ENCODE assay signal across 15 cellular contexts in the genomic region with DNA sequence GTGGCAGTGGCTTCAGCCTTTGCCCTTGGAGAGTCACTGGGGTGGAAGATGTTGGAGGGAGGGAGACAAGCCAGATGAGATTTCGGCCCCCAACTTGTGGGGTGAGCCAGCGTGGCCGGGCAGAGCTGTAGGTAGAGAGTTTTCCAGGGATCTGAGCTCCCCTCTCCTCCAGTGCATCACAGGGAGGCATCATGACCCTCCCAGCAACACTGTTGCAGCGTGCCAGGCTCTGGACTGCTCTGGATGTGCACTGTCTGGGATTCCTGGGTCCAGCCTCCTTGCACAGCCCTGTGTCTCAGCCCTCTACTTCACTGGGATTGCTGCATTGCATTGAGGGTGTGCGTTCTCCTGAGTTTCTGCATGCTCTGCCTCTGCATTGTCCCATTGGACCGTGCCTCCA. TPM values are rescaled to one million over a fixed set of nuclear protein-coding genes. Genes with fewer than 3 reads are reported as not detected.
"Had no signal": no experiment of that assay in that cellular context is flagged by ENCODE, and none has a peak within 500 bp of the region (broad histone marks: within the 10 kb centered on the region; RNA-seq: fewer than 3 reads in every experiment).

No MANE protein-coding gene starts in this region.

- H3K36me3 ChIP-seq: heart left ventricle, right atrium auricular region, upper lobe of left lung, uterus had no signal

- H3K9me3 ChIP-seq: heart left ventricle, mucosa of descending colon, right atrium auricular region, upper lobe of left lung, uterus had no signal

- H3K27ac ChIP-seq: dorsolateral prefrontal cortex, heart left ventricle, right atrium auricular region, upper lobe of left lung, uterus had no signal

- H3K4me3 ChIP-seq: dorsolateral prefrontal cortex, heart left ventricle, mucosa of descending colon, right atrium auricular region, upper lobe of left lung, uterus had no signal

- H3K27ac Mint-ChIP-seq: naive thymus-derived CD8-positive, alpha-beta T cell had no signal

- FAIRE-seq: endometrium, frontal cortex, small intestine had no signal

- H3K36me3 Mint-ChIP-seq: naive thymus-derived CD8-positive, alpha-beta T cell had no signal

- H3K4me1 Mint-ChIP-seq: naive thymus-derived CD8-positive, alpha-beta T cell had no signal

- H3K4me1 ChIP-seq: heart left ventricle, right atrium auricular region, uterus had no signal

- H3K9me3 Mint-ChIP-seq: naive thymus-derived CD8-positive, alpha-beta T cell had no signal

- H3K27me3 ChIP-seq: dorsolateral prefrontal cortex, right atrium auricular region, upper lobe of left lung, uterus had no signal

- DNase-seq: cortex of kidney; effector memory CD4-positive, alpha-beta T cell; heart left ventricle; kidney glomerular epithelial cell; naive thymus-derived CD8-positive, alpha-beta T cell; stimulated activated CD4-positive, alpha-beta T cell treated with anti-CD3 and anti-CD28 coated beads, Interleukin-12 subunit alpha, Interleukin-12 subunit beta, amount 100 ng/mL, for 4 hours; stimulated activated naive CD4-positive, alpha-beta T cell treated with Interleukin-2 at 50 U/mL for 16 hours; upper lobe of left lung; uterus had no signal

- H3K4me3 Mint-ChIP-seq: naive thymus-derived CD8-positive, alpha-beta T cell had no signal

RNA-seq across cellular contexts. Expression of a gene that starts 8.9 kb away (rescaled TPM):
- total RNA-seq: naive thymus-derived CD8-positive, alpha-beta T cell had no signal
